ENCODE assay signal across 1 cellular context in the genomic region with DNA sequence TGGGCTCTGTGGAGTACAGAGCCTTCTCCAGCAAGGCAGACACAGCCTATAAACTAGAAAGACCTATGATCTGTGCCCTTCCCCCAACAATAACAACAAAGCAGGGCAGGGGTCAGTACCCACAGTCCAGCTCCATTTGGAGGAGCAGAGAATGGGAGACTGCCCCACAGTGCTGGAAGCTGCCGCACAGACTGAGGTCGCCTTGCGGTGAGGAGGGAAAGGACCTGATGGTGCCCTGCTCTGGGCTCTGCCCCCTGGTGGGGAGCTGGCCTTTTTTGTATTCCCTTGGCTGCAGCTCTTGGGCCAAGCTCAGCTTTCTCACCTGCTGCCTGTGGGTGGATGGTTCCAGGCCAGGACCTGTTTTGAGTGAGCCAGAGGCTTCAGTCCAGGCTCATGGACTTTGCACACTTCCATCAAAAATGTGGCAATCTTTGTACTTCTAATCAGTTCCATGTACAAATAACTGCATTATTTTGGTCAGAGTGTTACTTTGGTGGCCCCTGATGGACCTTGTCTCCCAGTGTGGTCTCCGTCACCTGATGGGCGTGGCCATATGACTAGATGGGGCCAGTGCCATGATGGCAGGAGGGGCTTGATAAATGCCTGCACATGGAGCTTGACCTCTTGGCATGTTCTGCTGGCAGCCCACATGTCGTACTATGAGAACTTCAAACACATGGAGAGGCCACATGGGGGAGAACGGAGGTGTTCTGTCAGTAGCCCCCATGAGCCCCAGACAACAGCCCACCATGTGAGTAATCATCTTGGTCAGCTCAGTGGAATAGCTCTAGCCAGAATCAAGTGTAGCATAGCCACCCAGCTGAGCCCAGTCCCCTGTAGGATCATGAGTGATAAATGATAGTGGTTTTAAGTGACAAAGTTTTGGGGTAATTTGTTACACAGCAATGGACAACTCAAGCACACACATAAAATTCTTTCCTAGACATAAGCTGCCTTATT.
TF ChIP-seq lines count a peak whose summit lies in the region.

No MANE protein-coding gene starts in this region.

TF ChIP-seq in HepG2, 621 proteins besides CTCF, POLR2A, EP300 and RAD21 (continued from another document and continues in another):
- TF ChIP-seq, protein P1, sequence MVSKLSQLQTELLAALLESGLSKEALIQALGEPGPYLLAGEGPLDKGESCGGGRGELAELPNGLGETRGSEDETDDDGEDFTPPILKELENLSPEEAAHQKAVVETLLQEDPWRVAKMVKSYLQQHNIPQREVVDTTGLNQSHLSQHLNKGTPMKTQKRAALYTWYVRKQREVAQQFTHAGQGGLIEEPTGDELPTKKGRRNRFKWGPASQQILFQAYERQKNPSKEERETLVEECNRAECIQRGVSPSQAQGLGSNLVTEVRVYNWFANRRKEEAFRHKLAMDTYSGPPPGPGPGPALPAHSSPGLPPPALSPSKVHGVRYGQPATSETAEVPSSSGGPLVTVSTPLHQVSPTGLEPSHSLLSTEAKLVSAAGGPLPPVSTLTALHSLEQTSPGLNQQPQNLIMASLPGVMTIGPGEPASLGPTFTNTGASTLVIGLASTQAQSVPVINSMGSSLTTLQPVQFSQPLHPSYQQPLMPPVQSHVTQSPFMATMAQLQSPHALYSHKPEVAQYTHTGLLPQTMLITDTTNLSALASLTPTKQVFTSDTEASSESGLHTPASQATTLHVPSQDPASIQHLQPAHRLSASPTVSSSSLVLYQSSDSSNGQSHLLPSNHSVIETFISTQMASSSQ (IDR thresholded peaks at IDR 0.05; ENCODE audit: low read depth) = no peak; the same call in 1 of the 2 replicates
- TF ChIP-seq, protein P1 (CRISPR knock-in tag; IDR thresholded peaks at IDR 0.05; ENCODE audit: borderline replicate concordance) = 0 out of 2 replicates have a peak, but pooled peaks have one; percentile 10
- TF ChIP-seq, protein P2, sequence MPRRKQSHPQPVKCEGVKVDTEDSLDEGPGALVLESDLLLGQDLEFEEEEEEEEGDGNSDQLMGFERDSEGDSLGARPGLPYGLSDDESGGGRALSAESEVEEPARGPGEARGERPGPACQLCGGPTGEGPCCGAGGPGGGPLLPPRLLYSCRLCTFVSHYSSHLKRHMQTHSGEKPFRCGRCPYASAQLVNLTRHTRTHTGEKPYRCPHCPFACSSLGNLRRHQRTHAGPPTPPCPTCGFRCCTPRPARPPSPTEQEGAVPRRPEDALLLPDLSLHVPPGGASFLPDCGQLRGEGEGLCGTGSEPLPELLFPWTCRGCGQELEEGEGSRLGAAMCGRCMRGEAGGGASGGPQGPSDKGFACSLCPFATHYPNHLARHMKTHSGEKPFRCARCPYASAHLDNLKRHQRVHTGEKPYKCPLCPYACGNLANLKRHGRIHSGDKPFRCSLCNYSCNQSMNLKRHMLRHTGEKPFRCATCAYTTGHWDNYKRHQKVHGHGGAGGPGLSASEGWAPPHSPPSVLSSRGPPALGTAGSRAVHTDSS (CRISPR knock-in tag; conservative IDR thresholded peaks at IDR 0.05) = no peak
- TF ChIP-seq ZNF496 (CRISPR knock-in tag; IDR thresholded peaks at IDR 0.05; ENCODE audit: insufficient replicate concordance) (no peak), SYNCRIP (IDR thresholded peaks at IDR 0.05; ENCODE audit: insufficient read depth, low read depth, low read length) (no peak), SP5 (CRISPR knock-in tag; IDR thresholded peaks at IDR 0.05; ENCODE audit: borderline replicate concordance, low read depth) (peak; percentile 70; the same call in 1 of the 2 replicates), KDM5B (CRISPR knock-in tag; IDR thresholded peaks at IDR 0.05; ENCODE audit: borderline replicate concordance) (peak; percentile 64; the same call in 1 of the 2 replicates), ZBTB42 (CRISPR knock-in tag; IDR thresholded peaks at IDR 0.05) (no peak), TAF15 (IDR thresholded peaks at IDR 0.05; ENCODE audit: low read depth, low read length, poor library complexity, severe bottlenecking) (no peak), RBAK (CRISPR knock-in tag; IDR thresholded peaks at IDR 0.05) (peak; percentile 75), NFRKB (IDR thresholded peaks at IDR 0.05) (no peak), CBX5 (CRISPR knock-in tag; IDR thresholded peaks at IDR 0.05; ENCODE audit: borderline replicate concordance) (peak; percentile 19; the same call in 1 of the 2 replicates), FIP1L1 (IDR thresholded peaks at IDR 0.05; ENCODE audit: borderline replicate concordance, insufficient read depth, low read depth, low read length) (no peak), AGO2 (optimal IDR thresholded peaks at IDR 0.05; ENCODE audit: low read depth, low read length) (peak; percentile 63), XRCC5 (optimal IDR thresholded peaks at IDR 0.05; ENCODE audit: low read length) (peak; percentile 87), ZBTB7A (CRISPR knock-in tag; IDR thresholded peaks at IDR 0.05) (0 out of 2 replicates have a peak, but pooled peaks have one; percentile 56), HNRNPUL1 (IDR thresholded peaks at IDR 0.05; ENCODE audit: low read depth, low read length) (no peak), ZNF550 (CRISPR knock-in tag; IDR thresholded peaks at IDR 0.05; ENCODE audit: borderline replicate concordance) (no peak; the same call in 1 of the 2 replicates), TCF12 (IDR thresholded peaks at IDR 0.05) (no peak), TCF12 (CRISPR knock-in tag; IDR thresholded peaks at IDR 0.05) (peak; percentile 83), ZNF749 (CRISPR knock-in tag; IDR thresholded peaks at IDR 0.05; ENCODE audit: borderline replicate concordance) (0 out of 2 replicates have a peak, but pooled peaks have one; percentile 18), ZBTB8A (CRISPR knock-in tag; IDR thresholded peaks at IDR 0.05; ENCODE audit: borderline replicate concordance, low read depth) (no peak), EEA1 (CRISPR knock-in tag; IDR thresholded peaks at IDR 0.05; ENCODE audit: borderline replicate concordance) (peak; percentile 28; the same call in 1 of the 2 replicates), ZMYM3 (CRISPR knock-in tag; IDR thresholded peaks at IDR 0.05) (peak; percentile 64; the same call in 1 of the 2 replicates), GTF2F1 (IDR thresholded peaks at IDR 0.05; ENCODE audit: low read length) (no peak), ZNF780A (CRISPR knock-in tag; IDR thresholded peaks at IDR 0.05) (no peak), MLLT10 (CRISPR knock-in tag; IDR thresholded peaks at IDR 0.05) (no peak), ZSCAN22 (CRISPR knock-in tag; IDR thresholded peaks at IDR 0.05) (no peak), SRSF9 (IDR thresholded peaks at IDR 0.05; ENCODE audit: borderline replicate concordance, insufficient read depth, low read depth, low read length, poor library complexity, severe bottlenecking) (no peak)
- TF ChIP-seq, protein P3, sequence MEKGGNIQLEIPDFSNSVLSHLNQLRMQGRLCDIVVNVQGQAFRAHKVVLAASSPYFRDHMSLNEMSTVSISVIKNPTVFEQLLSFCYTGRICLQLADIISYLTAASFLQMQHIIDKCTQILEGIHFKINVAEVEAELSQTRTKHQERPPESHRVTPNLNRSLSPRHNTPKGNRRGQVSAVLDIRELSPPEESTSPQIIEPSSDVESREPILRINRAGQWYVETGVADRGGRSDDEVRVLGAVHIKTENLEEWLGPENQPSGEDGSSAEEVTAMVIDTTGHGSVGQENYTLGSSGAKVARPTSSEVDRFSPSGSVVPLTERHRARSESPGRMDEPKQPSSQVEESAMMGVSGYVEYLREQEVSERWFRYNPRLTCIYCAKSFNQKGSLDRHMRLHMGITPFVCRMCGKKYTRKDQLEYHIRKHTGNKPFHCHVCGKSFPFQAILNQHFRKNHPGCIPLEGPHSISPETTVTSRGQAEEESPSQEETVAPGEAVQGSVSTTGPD (CRISPR knock-in tag; IDR thresholded peaks at IDR 0.05) = peak; percentile 60; the same call in 1 of the 2 replicates
- TF ChIP-seq, protein P4, sequence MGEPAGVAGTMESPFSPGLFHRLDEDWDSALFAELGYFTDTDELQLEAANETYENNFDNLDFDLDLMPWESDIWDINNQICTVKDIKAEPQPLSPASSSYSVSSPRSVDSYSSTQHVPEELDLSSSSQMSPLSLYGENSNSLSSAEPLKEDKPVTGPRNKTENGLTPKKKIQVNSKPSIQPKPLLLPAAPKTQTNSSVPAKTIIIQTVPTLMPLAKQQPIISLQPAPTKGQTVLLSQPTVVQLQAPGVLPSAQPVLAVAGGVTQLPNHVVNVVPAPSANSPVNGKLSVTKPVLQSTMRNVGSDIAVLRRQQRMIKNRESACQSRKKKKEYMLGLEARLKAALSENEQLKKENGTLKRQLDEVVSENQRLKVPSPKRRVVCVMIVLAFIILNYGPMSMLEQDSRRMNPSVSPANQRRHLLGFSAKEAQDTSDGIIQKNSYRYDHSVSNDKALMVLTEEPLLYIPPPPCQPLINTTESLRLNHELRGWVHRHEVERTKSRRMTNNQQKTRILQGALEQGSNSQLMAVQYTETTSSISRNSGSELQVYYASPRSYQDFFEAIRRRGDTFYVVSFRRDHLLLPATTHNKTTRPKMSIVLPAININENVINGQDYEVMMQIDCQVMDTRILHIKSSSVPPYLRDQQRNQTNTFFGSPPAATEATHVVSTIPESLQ (CRISPR knock-in tag; conservative IDR thresholded peaks at IDR 0.05) = 0 out of 2 replicates have a peak, but pooled peaks have one; percentile 46
- TF ChIP-seq, protein P5, sequence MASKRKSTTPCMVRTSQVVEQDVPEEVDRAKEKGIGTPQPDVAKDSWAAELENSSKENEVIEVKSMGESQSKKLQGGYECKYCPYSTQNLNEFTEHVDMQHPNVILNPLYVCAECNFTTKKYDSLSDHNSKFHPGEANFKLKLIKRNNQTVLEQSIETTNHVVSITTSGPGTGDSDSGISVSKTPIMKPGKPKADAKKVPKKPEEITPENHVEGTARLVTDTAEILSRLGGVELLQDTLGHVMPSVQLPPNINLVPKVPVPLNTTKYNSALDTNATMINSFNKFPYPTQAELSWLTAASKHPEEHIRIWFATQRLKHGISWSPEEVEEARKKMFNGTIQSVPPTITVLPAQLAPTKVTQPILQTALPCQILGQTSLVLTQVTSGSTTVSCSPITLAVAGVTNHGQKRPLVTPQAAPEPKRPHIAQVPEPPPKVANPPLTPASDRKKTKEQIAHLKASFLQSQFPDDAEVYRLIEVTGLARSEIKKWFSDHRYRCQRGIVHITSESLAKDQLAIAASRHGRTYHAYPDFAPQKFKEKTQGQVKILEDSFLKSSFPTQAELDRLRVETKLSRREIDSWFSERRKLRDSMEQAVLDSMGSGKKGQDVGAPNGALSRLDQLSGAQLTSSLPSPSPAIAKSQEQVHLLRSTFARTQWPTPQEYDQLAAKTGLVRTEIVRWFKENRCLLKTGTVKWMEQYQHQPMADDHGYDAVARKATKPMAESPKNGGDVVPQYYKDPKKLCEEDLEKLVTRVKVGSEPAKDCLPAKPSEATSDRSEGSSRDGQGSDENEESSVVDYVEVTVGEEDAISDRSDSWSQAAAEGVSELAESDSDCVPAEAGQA (IDR thresholded peaks at IDR 0.05; ENCODE audit: low read depth) = no peak
- TF ChIP-seq, protein P5 (CRISPR knock-in tag; IDR thresholded peaks at IDR 0.05; ENCODE audit: borderline replicate concordance) = no peak
- TF ChIP-seq, protein P6, sequence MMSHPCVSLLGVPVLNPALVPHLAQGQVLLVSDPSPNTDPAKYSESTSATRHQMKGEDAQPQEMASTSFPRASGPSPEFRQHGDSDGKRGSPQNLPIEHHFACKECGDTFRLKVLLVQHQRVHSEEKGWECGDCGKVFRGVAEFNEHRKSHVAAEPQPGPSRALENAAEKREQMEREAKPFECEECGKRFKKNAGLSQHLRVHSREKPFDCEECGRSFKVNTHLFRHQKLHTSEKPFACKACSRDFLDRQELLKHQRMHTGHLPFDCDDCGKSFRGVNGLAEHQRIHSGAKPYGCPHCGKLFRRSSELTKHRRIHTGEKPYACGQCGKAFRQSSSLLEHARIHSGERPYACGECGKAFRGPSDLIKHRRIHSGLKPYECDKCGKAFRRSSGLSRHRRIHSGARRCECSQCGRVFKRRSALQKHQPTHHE (CRISPR knock-in tag; IDR thresholded peaks at IDR 0.05; ENCODE audit: borderline replicate concordance) = 0 out of 2 replicates have a peak, but pooled peaks have one; percentile 44
- TF ChIP-seq, protein P7, sequence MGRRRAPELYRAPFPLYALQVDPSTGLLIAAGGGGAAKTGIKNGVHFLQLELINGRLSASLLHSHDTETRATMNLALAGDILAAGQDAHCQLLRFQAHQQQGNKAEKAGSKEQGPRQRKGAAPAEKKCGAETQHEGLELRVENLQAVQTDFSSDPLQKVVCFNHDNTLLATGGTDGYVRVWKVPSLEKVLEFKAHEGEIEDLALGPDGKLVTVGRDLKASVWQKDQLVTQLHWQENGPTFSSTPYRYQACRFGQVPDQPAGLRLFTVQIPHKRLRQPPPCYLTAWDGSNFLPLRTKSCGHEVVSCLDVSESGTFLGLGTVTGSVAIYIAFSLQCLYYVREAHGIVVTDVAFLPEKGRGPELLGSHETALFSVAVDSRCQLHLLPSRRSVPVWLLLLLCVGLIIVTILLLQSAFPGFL (CRISPR knock-in tag; IDR thresholded peaks at IDR 0.05) = no peak
- TF ChIP-seq, protein P8, sequence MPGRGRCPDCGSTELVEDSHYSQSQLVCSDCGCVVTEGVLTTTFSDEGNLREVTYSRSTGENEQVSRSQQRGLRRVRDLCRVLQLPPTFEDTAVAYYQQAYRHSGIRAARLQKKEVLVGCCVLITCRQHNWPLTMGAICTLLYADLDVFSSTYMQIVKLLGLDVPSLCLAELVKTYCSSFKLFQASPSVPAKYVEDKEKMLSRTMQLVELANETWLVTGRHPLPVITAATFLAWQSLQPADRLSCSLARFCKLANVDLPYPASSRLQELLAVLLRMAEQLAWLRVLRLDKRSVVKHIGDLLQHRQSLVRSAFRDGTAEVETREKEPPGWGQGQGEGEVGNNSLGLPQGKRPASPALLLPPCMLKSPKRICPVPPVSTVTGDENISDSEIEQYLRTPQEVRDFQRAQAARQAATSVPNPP (CRISPR knock-in tag; IDR thresholded peaks at IDR 0.05) = peak; percentile 89; the same call in 1 of the 2 replicates
